In the genomic region with DNA sequence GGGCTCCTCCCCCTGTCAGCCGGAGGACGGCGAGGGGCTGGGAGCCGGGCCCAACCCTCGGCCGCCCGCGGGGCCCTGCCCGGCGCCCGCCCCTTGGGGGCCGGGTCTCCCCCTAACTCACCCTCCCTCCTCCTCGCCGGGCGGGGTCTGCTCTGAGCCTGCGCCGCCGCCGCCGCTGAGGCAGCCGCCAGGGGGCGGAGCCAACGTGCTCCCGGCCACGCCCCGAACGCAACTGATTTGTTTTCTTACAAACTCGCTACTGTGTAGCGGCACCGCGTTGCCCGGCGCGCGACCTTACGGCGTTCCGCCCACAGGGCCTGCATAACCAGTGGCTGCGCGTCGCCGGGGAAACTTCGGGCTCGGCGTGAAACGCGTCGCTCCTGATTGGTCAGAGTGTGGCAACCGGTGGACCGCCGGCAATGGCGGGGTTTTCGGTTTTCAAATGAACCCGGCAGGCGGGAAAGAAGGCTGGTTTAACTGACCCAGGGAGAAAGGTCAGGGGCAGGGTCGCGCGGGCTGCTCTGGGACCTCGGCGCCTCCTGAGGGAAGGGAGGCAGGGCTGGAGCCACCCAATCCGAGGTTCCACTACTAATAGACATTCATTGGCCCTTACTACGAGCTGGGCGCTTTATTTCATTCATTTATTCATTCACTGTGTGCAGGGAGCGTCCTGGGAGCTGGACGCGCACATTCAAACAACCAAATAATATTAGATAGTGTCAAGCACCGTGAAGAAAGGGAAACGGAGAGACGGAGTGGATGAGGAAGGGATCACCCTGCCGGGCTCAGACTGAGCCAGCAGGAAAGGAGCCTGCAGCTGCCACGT, we compare ENCODE assay signal across 8 cellular contexts. TPM values are rescaled to one million over a fixed set of nuclear protein-coding genes. Genes with fewer than 3 reads are reported as not detected.
A peak's percentile ranks its signal among the peaks of the same experiment; 100 is the strongest.
DNase-seq lines count a peak whose midpoint lies in the region; ATAC-seq and TF ChIP-seq lines count a peak whose summit lies in the region.

A gene (minus strand): TSS at position 154 of the 826 bp plus-strand sequence. CDS start 326 bp downstream, outside the sequence.

- peak within 1 kb of the TSS; percentile 82 for H3K27ac Mint-ChIP-seq in chondrocyte (ENCODE audit: unreplicated experiment)

- no peaks in the 10 kb centered on the region for H3K27me3 Mint-ChIP-seq in chondrocyte (ENCODE audit: low read depth)

- H3K4me3 Mint-ChIP-seq in chondrocyte (ENCODE audit: unreplicated experiment): peak within 1 kb of the TSS; percentile 84

- peak; percentile 100 for DNase-seq in Ammon's horn (ENCODE audit: low spot score)
- peak; percentile 97 for DNase-seq in NCI-H510A treated with DMSO at 0.1 percent for 48 hours (lab: John Stamatoyannopoulos, UW)
- peak; percentile 99 to 100 for DNase-seq in activated CD4-positive, alpha-beta T cell treated with anti-CD3 and anti-CD28 coated beads for 24 hours (ENCODE audit: low read depth in 2 of 2)
- peak; percentile 100 for DNase-seq in chondrocyte (ENCODE audit: low spot score)
- peak; percentile 95 for DNase-seq in kidney glomerular epithelial cell (lab: John Stamatoyannopoulos, UW)
- peak; percentile 97 to 99 for DNase-seq in stimulated activated CD4-positive, alpha-beta T cell treated with anti-CD3 and anti-CD28 coated beads, Interleukin-1b, Interleukin-23, amount 100 ng/mL, for 1 hour (ENCODE audit: low read depth in 2 of 2)

- peaks cover 42% of the 10 kb centered on the region for H3K4me1 Mint-ChIP-seq in chondrocyte (ENCODE audit: low read depth)

- peak; percentile 24 for TF ChIP-seq CTCF in chondrocyte (IDR thresholded peaks at IDR 0.05)

- H3K9me3 Mint-ChIP-seq in chondrocyte (ENCODE audit: low read depth): no peaks in the 10 kb centered on the region

- H3K36me3 Mint-ChIP-seq in chondrocyte (ENCODE audit: low read depth): no peaks in the 10 kb centered on the region

- peak; percentile 63 for ATAC-seq in HG03439 (IDR thresholded peaks at IDR 0.05; ENCODE audit: unreplicated experiment)

- TF ChIP-seq POLR2A in GM19193 (IDR thresholded peaks at IDR 0.05; ENCODE audit: extremely low read depth, insufficient read depth, insufficient read length): peak; percentile 62

RNA-seq across cellular contexts. Expression of the gene that starts here (rescaled TPM):
- 8.3 to 12.0 TPM (median 10.4 TPM) in 3 replicates for total RNA-seq in chondrocyte

Comparison
In these comparisons a context has a peak if more than half of its experiments do, and no peak if none do; other contexts are left out.
1. Peak in every context shown above with its lines: DNase-seq and ATAC-seq.